ENCODE assay signal across 22 cellular contexts in genomic region chrX:53091354-53091753, GRCh38. TPM values are rescaled to one million over a fixed set of nuclear protein-coding genes. Genes with fewer than 3 reads are reported as not detected.
"Had no signal": no experiment of that assay in that cellular context is flagged by ENCODE, and none has a peak within 500 bp of the region (broad histone marks: within the 10 kb centered on the region; RNA-seq: fewer than 3 reads in every experiment).

No MANE protein-coding gene starts in this region.

- H3K27ac Mint-ChIP-seq: dendritic cell treated with granulocyte-macrophage colony-stimulating factor and Interleukin-4, amounts not matched to agents 40 ng/mL and 50 ng/mL, for 4 days; endodermal cell; natural killer cell treated with Interleukin-12 subunit alpha and Interleukin-12 subunit beta and Interleukin-15 and Interleukin-18, amount 100 ng/mL, for 72 hours; neural progenitor cell; stimulated activated effector memory CD8-positive, alpha-beta T cell treated with anti-CD3 and anti-CD28 coated beads, Interleukin-12 subunit alpha, Interleukin-12 subunit beta, amount 100 ng/mL, for 72 hours; type B pancreatic cell had no signal

- H3K4me3 Mint-ChIP-seq: dendritic cell treated with granulocyte-macrophage colony-stimulating factor and Interleukin-4, amounts not matched to agents 40 ng/mL and 50 ng/mL, for 4 days; endodermal cell; naive B cell; natural killer cell treated with Interleukin-12 subunit alpha and Interleukin-12 subunit beta and Interleukin-15 and Interleukin-18, amount 100 ng/mL, for 72 hours; neural progenitor cell; stimulated activated effector memory CD8-positive, alpha-beta T cell treated with anti-CD3 and anti-CD28 coated beads, Interleukin-12 subunit alpha, Interleukin-12 subunit beta, amount 100 ng/mL, for 72 hours; type B pancreatic cell had no signal

- DNase-seq: colonic mucosa; effector CD8-positive, alpha-beta T cell; endodermal cell; foreskin fibroblast; gastrocnemius medialis; head of caudate nucleus; mucosa of descending colon; naive B cell; stimulated activated CD4-positive, alpha-beta T cell treated with anti-CD3 and anti-CD28 coated beads, Interleukin-2, amount 100 ng/mL, for 24 hours; stimulated activated CD4-positive, alpha-beta T cell treated with anti-CD3 and anti-CD28 coated beads, Interleukin-4, amount 100 ng/mL, for 24 hours; stimulated activated naive CD4-positive, alpha-beta T cell treated with Interleukin-2 at 50 U/mL for 16 hours; stomach; thyroid gland had no signal

- H3K4me1 ChIP-seq: colonic mucosa, neural progenitor cell, prostate gland had no signal

- H3K27me3 ChIP-seq: colonic mucosa, gastrocnemius medialis, neural progenitor cell, right atrium auricular region, thyroid gland had no signal

- H3K9me3 Mint-ChIP-seq: dendritic cell treated with granulocyte-macrophage colony-stimulating factor and Interleukin-4, amounts not matched to agents 40 ng/mL and 50 ng/mL, for 4 days; naive B cell; natural killer cell treated with Interleukin-12 subunit alpha and Interleukin-12 subunit beta and Interleukin-15 and Interleukin-18, amount 100 ng/mL, for 72 hours; stimulated activated effector memory CD8-positive, alpha-beta T cell treated with anti-CD3 and anti-CD28 coated beads, Interleukin-12 subunit alpha, Interleukin-12 subunit beta, amount 100 ng/mL, for 72 hours; type B pancreatic cell had no signal

- H3K36me3 Mint-ChIP-seq: naive B cell, neural progenitor cell, type B pancreatic cell had no signal

- H3K4me3 ChIP-seq: colonic mucosa, gastrocnemius medialis, mucosa of descending colon, neural progenitor cell, prostate gland, right atrium auricular region, smooth muscle cell, stomach, thyroid gland had no signal

- H3K36me3 ChIP-seq: colonic mucosa, gastrocnemius medialis, neural progenitor cell, prostate gland, right atrium auricular region, thyroid gland had no signal

- H3K27me3 Mint-ChIP-seq: type B pancreatic cell had no signal

- H3K27ac ChIP-seq: colonic mucosa, epithelial cell of prostate, neural progenitor cell, prostate gland, right atrium auricular region, stomach, thyroid gland had no signal

- H3K9me3 ChIP-seq: colonic mucosa, gastrocnemius medialis, mucosa of descending colon, prostate gland, right atrium auricular region, stomach, thyroid gland had no signal

RNA-seq across cellular contexts. Expression of gene GPR173, which starts 42.8 kb away (rescaled TPM):
- total RNA-seq: natural killer cell treated with Interleukin-12 subunit alpha and Interleukin-12 subunit beta and Interleukin-15 and Interleukin-18, amount 100 ng/mL, for 72 hours had no signal
